In genomic region chr9:93156475-93157008, GRCh38 we compare ENCODE assay signal across 13 cellular contexts. TPM values are rescaled to one million over a fixed set of nuclear protein-coding genes. Genes with fewer than 3 reads are reported as not detected.
A peak's percentile ranks its signal among the peaks of the same experiment; 100 is the strongest.
DNase-seq lines count a peak whose midpoint lies in the region; ATAC-seq, FAIRE-seq and TF ChIP-seq lines count a peak whose summit lies in the region.
"Had no signal": no experiment of that assay in that cellular context is flagged by ENCODE, and none has a peak within 500 bp of the region (broad histone marks: within the 10 kb centered on the region; RNA-seq: fewer than 3 reads in every experiment).

No MANE protein-coding gene starts in this region.

- POLR2A ChIA-PET in CD4-positive, alpha-beta memory T cell (lab: Charles Lee; ENCODE audit: partially characterized antibody) = interaction anchor here (1.0 to 1.4 kb wide), 2 partner anchors 13 to 22 kb away, joined by 4 to 6 read pairs; partner anchors contain the start of gene NINJ1
- POLR2A ChIA-PET in PC-3 (lab: Charles Lee; ENCODE audit: unreplicated experiment) = no interaction called here

- no peaks in the 10 kb centered on the region for H3K9me3 Mint-ChIP-seq in CD4-positive, alpha-beta memory T cell

- H3F3A ChIP-seq in OCI-LY1 (ENCODE audit: insufficient read depth, low read length) (no peaks in the 10 kb centered on the region), PC-3 (ENCODE audit: low read length, unreplicated experiment) (no peaks in the 10 kb centered on the region)

- H2AFZ ChIP-seq in OCI-LY1 (ENCODE audit: low read length) (peak overlapping the region; percentile 20; the same call in 1 of the 2 replicates), PC-3 (ENCODE audit: low read length) (no peak overlapping the region)
- H2AFZ ChIP-seq: GM23248 had no signal

- TF ChIP-seq CTCF in OCI-LY1 (IDR thresholded peaks at IDR 0.05; ENCODE audit: low read length) = no peak
- TF ChIP-seq CTCF in dorsolateral prefrontal cortex (IDR thresholded peaks at IDR 0.05 in 54 of 56, conservative IDR thresholded peaks at IDR 0.05 in 2 of 56; ENCODE audit: low read depth in 1 of 56, partially characterized antibody in 56 of 56) = no peak
- no peak for TF ChIP-seq CTCF in PC-3 (conservative IDR thresholded peaks at IDR 0.05; ENCODE audit: low read depth, low read length)

- DNase-seq in CD4-positive, alpha-beta memory T cell = no peak
- DNase-seq in dorsolateral prefrontal cortex (no peak), NCI-H1436 treated with DMSO at 0.1 percent for 48 hours (lab: John Stamatoyannopoulos, UW) (no peak), PC-3 (no peak), RCC 7860 (ENCODE audit: low spot score) (no peak), middle frontal gyrus (ENCODE audit: extremely low spot score, low spot score) (no peak)
- DNase-seq: activated gamma-delta T cell treated with Interleukin-2 at 50 U/mL for 16 hours, glutamatergic neuron, GM23248, NCI-H526 had no signal

- H3K27me3 ChIP-seq in CD4-positive, alpha-beta memory T cell (ENCODE audit: insufficient read depth, low read length) = no peaks in the 10 kb centered on the region
- H3K27me3 ChIP-seq in OCI-LY1 (ENCODE audit: insufficient read depth, low read length) = no peaks in the 10 kb centered on the region
- no peaks in the 10 kb centered on the region for H3K27me3 ChIP-seq in dorsolateral prefrontal cortex
- H3K27me3 ChIP-seq in PC-3 (ENCODE audit: low read length) = no peaks in the 10 kb centered on the region

- peaks cover 14% of the 10 kb centered on the region for H3K4me1 ChIP-seq in CD4-positive, alpha-beta memory T cell (ENCODE audit: insufficient read depth, low read length)
- H3K4me1 ChIP-seq in OCI-LY1 (ENCODE audit: insufficient read depth, low read length, severe bottlenecking) (peaks cover 10% of the 10 kb centered on the region), PC-3 (ENCODE audit: insufficient read depth, low read length) (peaks cover 6% of the 10 kb centered on the region)

- intact Hi-C loops in CD4-positive, alpha-beta memory T cell (cut with micrococcal nuclease) = no loop called here
- intact Hi-C loops in dorsolateral prefrontal cortex (cut with DNase I) = loop anchor here (2.0 to 10.0 kb wide), 3 partner anchors 46 to 411 kb away; no protein-coding TSS in a partner anchor
- intact Hi-C loops in PC-3 (cut with micrococcal nuclease) = no loop called here

- H3K79me2 ChIP-seq in OCI-LY1 (ENCODE audit: insufficient read depth, low read length) (no peaks in the 10 kb centered on the region), PC-3 (ENCODE audit: low read length) (no peaks in the 10 kb centered on the region)

- H3K4me3 ChIP-seq in CD4-positive, alpha-beta memory T cell (ENCODE audit: low read length in 2 of 2) = no peak overlapping the region
- H3K4me3 ChIP-seq in OCI-LY1 (ENCODE audit: low read depth, low read length, poor library complexity, severe bottlenecking) = no peak overlapping the region
- H3K4me3 ChIP-seq in dorsolateral prefrontal cortex = peak overlapping the region in 3 of 59 donors; percentile 8 to 29 (median 23)
- no peak overlapping the region for H3K4me3 ChIP-seq in PC-3 (ENCODE audit: low read length)
- H3K4me3 ChIP-seq: GM23248, lung had no signal

- peak overlapping the region in 5 of 7 donors; percentile 29 to 72 (median 59) for H3K27ac Mint-ChIP-seq in CD4-positive, alpha-beta memory T cell

- ATAC-seq in GM18873 (IDR thresholded peaks at IDR 0.05; ENCODE audit: low FRiP score, unreplicated experiment) = peak; percentile 63
- ATAC-seq in PC-3 = no peak

- H4K20me1 ChIP-seq in OCI-LY1 (ENCODE audit: insufficient read depth, low read length) (no peaks in the 10 kb centered on the region), PC-3 (ENCODE audit: low read length) (no peaks in the 10 kb centered on the region)

- no peaks in the 10 kb centered on the region for H3K9me3 ChIP-seq in CD4-positive, alpha-beta memory T cell (ENCODE audit: control insufficient read depth in 1 of 2, low read length in 2 of 2)
- H3K9me3 ChIP-seq in OCI-LY1 (ENCODE audit: low read length) = no peaks in the 10 kb centered on the region
- H3K9me3 ChIP-seq in PC-3 (ENCODE audit: low read length) = no peaks in the 10 kb centered on the region

- H3K4me2 ChIP-seq in OCI-LY1 (ENCODE audit: low read length) (no peak overlapping the region), PC-3 (ENCODE audit: low read length) (no peak overlapping the region)

- peaks cover 9 to 17% (median 13%) of the 10 kb centered on the region in 4 donors for H3K4me1 Mint-ChIP-seq in CD4-positive, alpha-beta memory T cell

- BruUV-seq in PC-3 (replicated peaks; lab: Mats Ljungman, UMichigan) = no TSS peak

- no peaks in the 10 kb centered on the region for H3K36me3 ChIP-seq in CD4-positive, alpha-beta memory T cell (ENCODE audit: insufficient read depth, low read length)
- H3K36me3 ChIP-seq in OCI-LY1 (ENCODE audit: insufficient read depth, low read length) (no peaks in the 10 kb centered on the region), PC-3 (ENCODE audit: low read depth, low read length) (no peaks in the 10 kb centered on the region)

- CTCF ChIA-PET in CD4-positive, alpha-beta memory T cell (lab: Charles Lee; ENCODE audit: partially characterized antibody) = interaction anchor here (1.1 to 1.5 kb wide), 4 partner anchors 37 to 147 kb away, joined by 3 to 6 read pairs (median 4); no protein-coding TSS in a partner anchor
- CTCF ChIA-PET in PC-3 (lab: Charles Lee) = no interaction called here

- H3K9ac ChIP-seq in OCI-LY1 (ENCODE audit: low read length) (no peak overlapping the region), PC-3 (ENCODE audit: low read length) (no peak overlapping the region)
- H3K9ac ChIP-seq: GM23248 had no signal

- no peaks in the 10 kb centered on the region for H3K9me2 ChIP-seq in OCI-LY1 (ENCODE audit: low read depth, low read length)
- H3K9me2 ChIP-seq in PC-3 (replicated peaks; ENCODE audit: low read length) = no peaks in the 10 kb centered on the region

- no peak for FAIRE-seq in RCC 7860 (lab: Jason Lieb, UNC)

- H3K27me3 Mint-ChIP-seq in CD4-positive, alpha-beta memory T cell = no peaks in the 10 kb centered on the region

- H3K4me3 Mint-ChIP-seq in CD4-positive, alpha-beta memory T cell = no peak overlapping the region

- no peak overlapping the region for H3K27ac ChIP-seq in CD4-positive, alpha-beta memory T cell (ENCODE audit: low read depth, low read length)
- H3K27ac ChIP-seq in OCI-LY1 (ENCODE audit: low read depth, low read length, poor library complexity, severe bottlenecking) (no peak overlapping the region), dorsolateral prefrontal cortex (peak overlapping the region in 45 of 59 donors; percentile 2 to 78 (median 56)), PC-3 (ENCODE audit: low read length) (no peak overlapping the region)
- H3K27ac ChIP-seq: GM23248 had no signal

- no peaks in the 10 kb centered on the region for H3K36me3 Mint-ChIP-seq in CD4-positive, alpha-beta memory T cell

RNA-seq across cellular contexts. Expression of gene NINJ1, which starts 22.5 kb away (rescaled TPM):
- 10 to 100 TPM; 31.1 to 31.3 TPM for total RNA-seq in CD4-positive, alpha-beta memory T cell
- polyA plus RNA-seq in CD4-positive, alpha-beta memory T cell = 10 to 100 TPM; 75.7 to 92.4 TPM
- total RNA-seq in dorsolateral prefrontal cortex (10 to 100 TPM; 22.7 to 61.9 (median 33.5) TPM), PC-3 (2014; rRNA removed) (28.8 and 30.5 TPM in 2 replicates)

RNA-seq across cellular contexts. Expression of gene WNK2, which starts 27.4 kb away (rescaled TPM):
- under 1 TPM in 1 of 2 experiments, not detected in 1; 0.26 TPM for total RNA-seq in CD4-positive, alpha-beta memory T cell
- not detected for polyA plus RNA-seq in CD4-positive, alpha-beta memory T cell
- total RNA-seq in dorsolateral prefrontal cortex (100 to 1,000 TPM in 119 of 120 experiments, 10 to 100 TPM in 1; 78.8 to 241 (median 176) TPM), PC-3 (2014; rRNA removed) (11.7 and 15.5 TPM in 2 replicates)
- total RNA-seq: GM23248 had no signal
- polyA plus RNA-seq: GM23248 had no signal

Comparison
In these comparisons a context has a peak if more than half of its experiments do, and no peak if none do; other contexts are left out.
1. H3K27ac ChIP-seq: peak in dorsolateral prefrontal cortex (45 of 59); none in CD4-positive, alpha-beta memory T cell (single experiment), OCI-LY1 (single experiment) and PC-3 (single experiment).
2. intact Hi-C loops: an anchor here in dorsolateral prefrontal cortex (2.0 to 10.0 kb wide); none called in CD4-positive, alpha-beta memory T cell and PC-3.